ENCODE assay signal across 32 cellular contexts in genomic region chr19:6465663-6466062, GRCh38. TPM values are rescaled to one million over a fixed set of nuclear protein-coding genes. Genes with fewer than 3 reads are reported as not detected.
DNase-seq lines count a peak whose midpoint lies in the region; ATAC-seq, FAIRE-seq and TF ChIP-seq lines count a peak whose summit lies in the region.
"Had no signal": no experiment of that assay in that cellular context is flagged by ENCODE, and none has a peak within 500 bp of the region (broad histone marks: within the 10 kb centered on the region; RNA-seq: fewer than 3 reads in every experiment).

No MANE protein-coding gene starts in this region.

- 94% methylated on average over 8 of the region's 8 CpGs; no CpG with 5 or more reads in 1 of the 2 experiments for WGBS in H1 (ENCODE audit: extremely low coverage in 1 of 2, insufficient coverage in 1 of 2, insufficient read length in 1 of 2, insufficient replicate concordance in 2 of 2, low coverage in 1 of 2, low lambda C conversion rate in 2 of 2, missing lambda C conversion rate in 1 of 2), 2 experiments
- WGBS in mesenchymal stem cell, result 91% methylated on average over 8 of the region's 8 CpGs

- H3K4me1 ChIP-seq in CD4-positive, CD25-positive, alpha-beta regulatory T cell (ENCODE audit: control insufficient read depth, insufficient read depth, low read length, poor library complexity, severe bottlenecking), result peaks cover 15% of the 10 kb centered on the region
- H3K4me1 ChIP-seq in HUES48 (ENCODE audit: control insufficient read depth, insufficient read depth, low read length) (0 out of 2 replicates have a peak, but pooled peaks cover 7% of the 10 kb centered on the region), H1 (replicated peaks in 1 of 4; ENCODE audit: control insufficient read depth in 3 of 4, insufficient read depth in 4 of 4, low read length in 3 of 4) (peaks cover 0 to 8% (median 4%) of the 10 kb centered on the region in 4 experiments; a peak in 4 of 7 replicates), neural progenitor cell (peaks cover 5% of the 10 kb centered on the region), mesenchymal stem cell (ENCODE audit: control insufficient read depth, insufficient read depth, low read depth, low read length) (peaks cover 17% of the 10 kb centered on the region)
- H3K4me1 ChIP-seq: BE2C had no signal

- TF ChIP-seq RAD21 in H1 (IDR thresholded peaks at IDR 0.05 in 1 of 2, conservative IDR thresholded peaks at IDR 0.05 in 1 of 2; ENCODE audit: low read depth in 2 of 2, low read length in 2 of 2), result no peak

- H3K23me2 ChIP-seq in H1 (ENCODE audit: low read depth, low read length), result peaks cover 8% of the 10 kb centered on the region; the same call in 1 of the 2 replicates

- H4K20me1 ChIP-seq in H1 (replicated peaks in 1 of 2; ENCODE audit: control insufficient read depth in 1 of 2, insufficient read depth in 2 of 2, low read length in 2 of 2) (peaks cover 0 to 14% of the 10 kb centered on the region in 2 experiments), neural progenitor cell (ENCODE audit: low read depth) (no peaks in the 10 kb centered on the region)

- H3K27ac ChIP-seq in CD4-positive, CD25-positive, alpha-beta regulatory T cell (ENCODE audit: insufficient read depth, low read length, poor library complexity, severe bottlenecking), result peak overlapping the region; percentile 47
- H3K27ac ChIP-seq in HUES48 (ENCODE audit: low read depth, low read length) (no peak overlapping the region), H1 (ENCODE audit: low read depth, low read length) (no peak overlapping the region), neural progenitor cell (no peak overlapping the region), mesenchymal stem cell (ENCODE audit: low read length, poor library complexity, severe bottlenecking) (no peak overlapping the region)
- H3K27ac ChIP-seq: GM23248, neutrophil, thyroid gland had no signal

- no peak for ATAC-seq in CD4-positive, CD25-positive, alpha-beta regulatory T cell (ENCODE audit: low read depth in 2 of 2)
- ATAC-seq in effector memory CD8-positive, alpha-beta T cell (replicated peaks), result no peak
- no peak for ATAC-seq in GM21786 (IDR thresholded peaks at IDR 0.05; ENCODE audit: unreplicated experiment)
- ATAC-seq: Panc1 had no signal

- no peak overlapping the region for H2BK20ac ChIP-seq in H1 (ENCODE audit: low read length)

- H3K27ac Mint-ChIP-seq in CD4-positive, CD25-positive, alpha-beta regulatory T cell, result peak overlapping the region in 1 of 3 donors; percentile 78
- H3K27ac Mint-ChIP-seq in neural progenitor cell, result peak overlapping the region; percentile 12
- H3K27ac Mint-ChIP-seq in effector memory CD8-positive, alpha-beta T cell, result peak overlapping the region in 1 of 2 donors; percentile 46
- H3K27ac Mint-ChIP-seq: activated T-helper 1 cell treated with anti-CD3 and anti-CD28 coated beads, Interleukin-12 subunit alpha, Interleukin-12 subunit beta, Interleukin-2, Interleukin-4 antibody, amounts not matched to agents 30 ng/mL and 10 ng/mL and 1 ng/mL, durations not matched to agents 14 hours and 24 hours and 36 hours had no signal

- H3K9me3 ChIP-seq in CD4-positive, CD25-positive, alpha-beta regulatory T cell (ENCODE audit: control insufficient read depth in 2 of 2, low read length in 2 of 2), result no peaks in the 10 kb centered on the region
- H3K9me3 ChIP-seq in HUES48 (ENCODE audit: control insufficient read depth, insufficient read depth, low read length), result no peaks in the 10 kb centered on the region
- no peaks in the 10 kb centered on the region for H3K9me3 ChIP-seq in H1 (ENCODE audit: insufficient read depth in 2 of 2, low read depth in 1 of 2, low read length in 1 of 2)
- H3K9me3 ChIP-seq in neural progenitor cell (ENCODE audit: low read depth), result no peaks in the 10 kb centered on the region
- H3K9me3 ChIP-seq in mesenchymal stem cell (ENCODE audit: control insufficient read depth, low read length), result no peaks in the 10 kb centered on the region
- H3K9me3 ChIP-seq: BE2C, neutrophil, stomach, thyroid gland had no signal

- FAIRE-seq in H1 (lab: Jason Lieb, UNC), result no peak

- H2BK5ac ChIP-seq in H1 (ENCODE audit: low read depth, low read length) (no peak overlapping the region), mesenchymal stem cell (ENCODE audit: low read depth, low read length, poor library complexity, severe bottlenecking) (no peak overlapping the region)

- H3K9me3 Mint-ChIP-seq in CD4-positive, CD25-positive, alpha-beta regulatory T cell, result no peaks in the 10 kb centered on the region
- peaks cover 4% of the 10 kb centered on the region for H3K9me3 Mint-ChIP-seq in neural progenitor cell
- no peaks in the 10 kb centered on the region for H3K9me3 Mint-ChIP-seq in effector memory CD8-positive, alpha-beta T cell
- H3K9me3 Mint-ChIP-seq: activated naive CD4-positive, alpha-beta T cell treated with anti-CD3 and anti-CD28 coated beads, Interleukin-2, amount 10 ng/mL, durations not matched to agents 7 days and 5 days; activated T-helper 1 cell treated with anti-CD3 and anti-CD28 coated beads, Interleukin-12 subunit alpha, Interleukin-12 subunit beta, Interleukin-2, Interleukin-4 antibody, amounts not matched to agents 30 ng/mL and 10 ng/mL and 1 ng/mL, durations not matched to agents 14 hours and 24 hours and 36 hours had no signal

- TF ChIP-seq EP300 in H1 (IDR thresholded peaks at IDR 0.05; ENCODE audit: borderline replicate concordance in 1 of 2, low read depth in 2 of 2, low read length in 2 of 2), result no peak

- H3K27me3 Mint-ChIP-seq in CD4-positive, CD25-positive, alpha-beta regulatory T cell, result no peaks in the 10 kb centered on the region
- H3K27me3 Mint-ChIP-seq in neural progenitor cell (ENCODE audit: insufficient read depth, low read depth), result peaks cover 52% of the 10 kb centered on the region
- peaks cover 0 to 7% of the 10 kb centered on the region in 2 donors for H3K27me3 Mint-ChIP-seq in effector memory CD8-positive, alpha-beta T cell

- H4K91ac ChIP-seq in H1 (replicated peaks; ENCODE audit: insufficient read length, low read length) (no peak overlapping the region), mesenchymal stem cell (ENCODE audit: low read length) (no peak overlapping the region)

- CTCF ChIA-PET in H1 (lab: Charles Lee; ENCODE audit: partially characterized antibody), result interaction anchor here (2.2 kb wide), 1 partner anchor 15 kb away, joined by 7 read pairs; the partner anchor contains the start of gene DENND1C

- no peak overlapping the region for H3K56ac ChIP-seq in H1 (replicated peaks; ENCODE audit: insufficient read length, low read depth, low read length)

- no peaks in the 10 kb centered on the region for H3K27me3 ChIP-seq in CD4-positive, CD25-positive, alpha-beta regulatory T cell (ENCODE audit: control insufficient read depth, insufficient read depth, low read length)
- H3K27me3 ChIP-seq in HUES48 (ENCODE audit: control insufficient read depth, insufficient read depth, low read length) (peaks cover 4% of the 10 kb centered on the region; the same call in 1 of the 2 replicates), H1 (replicated peaks in 1 of 4; ENCODE audit: control insufficient read depth in 3 of 4, extremely low read depth in 1 of 4, insufficient read depth in 3 of 4, low read length in 3 of 4) (no peaks in the 10 kb centered on the region; a peak in 1 of 7 replicates), neural progenitor cell (peaks cover 44% of the 10 kb centered on the region), mesenchymal stem cell (ENCODE audit: control insufficient read depth in 1 of 2, insufficient read depth in 1 of 2, low read length in 2 of 2) (peaks cover 4 to 60% of the 10 kb centered on the region in 2 experiments)
- H3K27me3 ChIP-seq: thyroid gland had no signal

- H3K4me2 ChIP-seq in H1 (ENCODE audit: insufficient read depth in 1 of 2, low read depth in 2 of 2, low read length in 2 of 2), result peak overlapping the region; percentile 52 to 72; a peak in 3 of 4 replicates
- no peak overlapping the region for H3K4me2 ChIP-seq in neural progenitor cell
- no peak overlapping the region for H3K4me2 ChIP-seq in mesenchymal stem cell (ENCODE audit: low read length, poor library complexity, severe bottlenecking)

- peak overlapping the region in 1 of 4 donors; percentile 28 for H3K4me3 Mint-ChIP-seq in CD4-positive, CD25-positive, alpha-beta regulatory T cell
- peak overlapping the region; percentile 27 for H3K4me3 Mint-ChIP-seq in neural progenitor cell
- H3K4me3 Mint-ChIP-seq in effector memory CD8-positive, alpha-beta T cell, result no peak overlapping the region
- H3K4me3 Mint-ChIP-seq: activated naive CD4-positive, alpha-beta T cell treated with anti-CD3 and anti-CD28 coated beads, Interleukin-2, amount 10 ng/mL, durations not matched to agents 7 days and 5 days; activated T-helper 1 cell treated with anti-CD3 and anti-CD28 coated beads, Interleukin-12 subunit alpha, Interleukin-12 subunit beta, Interleukin-2, Interleukin-4 antibody, amounts not matched to agents 30 ng/mL and 10 ng/mL and 1 ng/mL, durations not matched to agents 14 hours and 24 hours and 36 hours had no signal

- no peak overlapping the region for H2BK15ac ChIP-seq in H1 (ENCODE audit: low read length)
- no peak overlapping the region for H2BK15ac ChIP-seq in mesenchymal stem cell (ENCODE audit: low read depth, poor library complexity, severe bottlenecking)

- H3K18ac ChIP-seq in H1 (ENCODE audit: extremely low read depth, low read length), result no peak overlapping the region
- no peak overlapping the region for H3K18ac ChIP-seq in mesenchymal stem cell (ENCODE audit: low read depth in 1 of 2, low read length in 2 of 2)

- H2BK12ac ChIP-seq in H1 (ENCODE audit: low read depth, low read length) (no peak overlapping the region), mesenchymal stem cell (ENCODE audit: low read length in 2 of 2) (no peak overlapping the region)

- H3K79me2 ChIP-seq in H1 (ENCODE audit: control insufficient read depth in 1 of 2, insufficient read depth in 2 of 2, low read length in 2 of 2) (peaks cover 0 to 9% of the 10 kb centered on the region in 2 experiments; a peak in 2 of 4 replicates), neural progenitor cell (ENCODE audit: low read depth) (no peaks in the 10 kb centered on the region)

- no peak overlapping the region; the same call in 1 of the 2 replicates for H4K8ac ChIP-seq in H1 (ENCODE audit: extremely low read depth, insufficient read depth, low read length)
- no peak overlapping the region for H4K8ac ChIP-seq in mesenchymal stem cell (ENCODE audit: low read length)

- no peak for TF ChIP-seq POLR2A in H1 (IDR thresholded peaks at IDR 0.05; ENCODE audit: control extremely low read depth in 1 of 2, low read depth in 2 of 2, low read length in 2 of 2)

- H3K79me1 ChIP-seq in H1 (ENCODE audit: low read depth, low read length) (no peaks in the 10 kb centered on the region; the same call in 1 of the 2 replicates), mesenchymal stem cell (replicated peaks; ENCODE audit: low read length, poor library complexity, severe bottlenecking) (no peaks in the 10 kb centered on the region)

- peaks cover 24% of the 10 kb centered on the region for H3K36me3 ChIP-seq in CD4-positive, CD25-positive, alpha-beta regulatory T cell (ENCODE audit: control insufficient read depth, insufficient read depth, low read length)
- peaks cover 15% of the 10 kb centered on the region for H3K36me3 ChIP-seq in HUES48 (ENCODE audit: control insufficient read depth, insufficient read depth, low read length)
- H3K36me3 ChIP-seq in H1 (ENCODE audit: control insufficient read depth in 2 of 4, insufficient read depth in 4 of 4, low read length in 3 of 4), result peaks cover 0 to 8% (median 3%) of the 10 kb centered on the region in 4 experiments; a peak in 2 of 8 replicates
- H3K36me3 ChIP-seq in neural progenitor cell, result no peaks in the 10 kb centered on the region
- H3K36me3 ChIP-seq in mesenchymal stem cell (ENCODE audit: control insufficient read depth in 1 of 2, insufficient read depth in 2 of 2, low read depth in 1 of 2, low read length in 2 of 2), result peaks cover 0 to 19% of the 10 kb centered on the region in 2 experiments
- H3K36me3 ChIP-seq: BE2C had no signal

- DNase-seq in CD4-positive, CD25-positive, alpha-beta regulatory T cell, result no peak
- no peak for DNase-seq in H1 (ENCODE audit: low read depth in 1 of 2, low spot score in 2 of 2)
- DNase-seq in neural progenitor cell (ENCODE audit: low spot score), result no peak
- no peak for DNase-seq in effector memory CD8-positive, alpha-beta T cell
- DNase-seq in mesenchymal stem cell, result no peak
- DNase-seq in DMS53 (lab: John Stamatoyannopoulos, UW), result no peak
- DNase-seq: activated CD4-positive, alpha-beta T cell treated with anti-CD3 and anti-CD28 coated beads, Interleukin-2, amount 50 U/mL, for 4 hours; activated naive CD4-positive, alpha-beta T cell treated with anti-CD3 and anti-CD28 coated beads, Interleukin-2, amount 10 ng/mL, durations not matched to agents 7 days and 5 days; amygdala; BE2C; DMS79 treated with DMSO at 0.1 percent for 48 hours; effector CD8-positive, alpha-beta T cell; erythroblast; GF-D8; KBM-7; NCI-H1105; NCI-H187 treated with DMSO at 0.1 percent for 48 hours; NCI-H526; NK-92 treated with Interleukin-12 subunit alpha and Interleukin-12 subunit beta, amount 100 ng/mL, for 24 hours; SHP77 had no signal

- H3K9ac ChIP-seq in HUES48 (ENCODE audit: low read depth, low read length) (no peak overlapping the region), H1 (replicated peaks in 1 of 4; ENCODE audit: extremely low read depth in 1 of 4, low read depth in 3 of 4, low read length in 3 of 4) (no peak overlapping the region), neural progenitor cell (no peak overlapping the region), mesenchymal stem cell (ENCODE audit: low read length) (no peak overlapping the region)
- H3K9ac ChIP-seq: GM23248 had no signal

- no peak overlapping the region for H3K4ac ChIP-seq in H1 (replicated peaks; ENCODE audit: insufficient read length, low read depth, low read length)
- no peak overlapping the region for H3K4ac ChIP-seq in mesenchymal stem cell (ENCODE audit: low read depth in 1 of 2, low read length in 2 of 2)

- H3F3A ChIP-seq in neural progenitor cell (ENCODE audit: low read depth), result peaks cover 9% of the 10 kb centered on the region

- H2AFZ ChIP-seq in H1 (ENCODE audit: low read length) (no peak overlapping the region), neural progenitor cell (replicated peaks) (no peak overlapping the region), mesenchymal stem cell (ENCODE audit: low read depth, low read length) (no peak overlapping the region)
- H2AFZ ChIP-seq: GM23248 had no signal

- TF ChIP-seq CTCF in H1 (IDR thresholded peaks at IDR 0.05; ENCODE audit: control extremely low read depth in 1 of 3, insufficient read depth in 1 of 3, low read depth in 1 of 3, low read length in 3 of 3) (no peak), neural progenitor cell (IDR thresholded peaks at IDR 0.05) (no peak)

- no peak overlapping the region for H2BK120ac ChIP-seq in H1 (replicated peaks; ENCODE audit: low read depth, low read length)
- no peak overlapping the region for H2BK120ac ChIP-seq in mesenchymal stem cell (ENCODE audit: low read depth, low read length)

- POLR2A ChIA-PET in H1 (lab: Charles Lee; ENCODE audit: partially characterized antibody), result interaction anchor here (1.2 to 1.6 kb wide), 3 partner anchors 10 to 44 kb away, joined by 5 to 9 read pairs (median 6); no protein-coding TSS in a partner anchor

- H4K5ac ChIP-seq in H1 (ENCODE audit: insufficient read length, low read depth, low read length), result no peak overlapping the region

- H3K23ac ChIP-seq in H1 (ENCODE audit: insufficient read length), result no peak overlapping the region
- no peak overlapping the region for H3K23ac ChIP-seq in mesenchymal stem cell (ENCODE audit: low read length in 2 of 2)

- H3K36me3 Mint-ChIP-seq in CD4-positive, CD25-positive, alpha-beta regulatory T cell, result peaks cover 21% of the 10 kb centered on the region
- no peaks in the 10 kb centered on the region for H3K36me3 Mint-ChIP-seq in neural progenitor cell
- H3K36me3 Mint-ChIP-seq in effector memory CD8-positive, alpha-beta T cell (ENCODE audit: insufficient read depth), result peaks cover 45% of the 10 kb centered on the region

- H3K4me1 Mint-ChIP-seq in CD4-positive, CD25-positive, alpha-beta regulatory T cell, result peaks cover 0 to 28% (median 10%) of the 10 kb centered on the region in 4 donors
- peaks cover 9% of the 10 kb centered on the region for H3K4me1 Mint-ChIP-seq in neural progenitor cell
- peaks cover 4 to 10% of the 10 kb centered on the region in 2 donors for H3K4me1 Mint-ChIP-seq in effector memory CD8-positive, alpha-beta T cell (ENCODE audit: low read depth in 2 of 2)

- no peak overlapping the region for H3K4me3 ChIP-seq in CD4-positive, CD25-positive, alpha-beta regulatory T cell (ENCODE audit: low read depth, low read length)
- 0 out of 2 replicates have a peak overlapping the region, but pooled peaks have one; percentile 79 for H3K4me3 ChIP-seq in HUES48 (ENCODE audit: low read depth, low read length)
- peak overlapping the region in 1 of 4 experiments; percentile 93; a peak in 2 of 8 replicates for H3K4me3 ChIP-seq in H1 (ENCODE audit: extremely low read depth in 1 of 4, insufficient read depth in 2 of 4, low read depth in 3 of 4, low read length in 4 of 4)
- no peak overlapping the region for H3K4me3 ChIP-seq in neural progenitor cell
- H3K4me3 ChIP-seq in mesenchymal stem cell (ENCODE audit: insufficient read depth in 1 of 2, low read depth in 1 of 2, low read length in 2 of 2), result no peak overlapping the region
- H3K4me3 ChIP-seq: GM23248 had no signal

- H2AK5ac ChIP-seq in H1 (ENCODE audit: low read depth, low read length) (0 out of 2 replicates have a peak overlapping the region, but pooled peaks have one; percentile 24), mesenchymal stem cell (ENCODE audit: low read length, severe bottlenecking) (no peak overlapping the region)

- no peak overlapping the region for H3K14ac ChIP-seq in H1 (ENCODE audit: insufficient read length)
- H3K14ac ChIP-seq in mesenchymal stem cell (ENCODE audit: low read length in 2 of 2), result no peak overlapping the region

RNA-seq across cellular contexts. Expression of gene CRB3, which starts 1.6 kb away (rescaled TPM):
- 1.6 TPM for total RNA-seq in CD4-positive, CD25-positive, alpha-beta regulatory T cell
- polyA plus RNA-seq in CD4-positive, CD25-positive, alpha-beta regulatory T cell, result 1 to 10 TPM; 2.6 to 5.8 (median 3.7) TPM
- 21.1 and 24.6 TPM in 2 replicates for total RNA-seq in H1 (2021; fragmentation: NEBNext Ultra II Directional; extraction: Animal tissue kit (Norgen Biotek cat#: 25700))
- 24.6 and 33.7 TPM in 2 replicates for polyA plus RNA-seq in H1 (2011; rRNA removed)
- 19.3 TPM for polyA plus RNA-seq in H1 (2011; cell fraction: cytosol; rRNA removed)
- polyA plus RNA-seq in H1 (2011; cell fraction: nucleus; rRNA removed), result 16.0 TPM
- 12.4 to 17.6 TPM (median 16.4 TPM) in 4 replicates for polyA plus RNA-seq in H1 (2012, experiment 1 of 2)
- polyA plus RNA-seq in H1 (2012, experiment 2 of 2), result 18.0 TPM
- polyA plus RNA-seq in H1 (2013, experiment 1 of 2), result 17.0 TPM
- 19.9 TPM for polyA plus RNA-seq in H1 (2013, experiment 2 of 2)
- polyA minus RNA-seq in H1 (2011; rRNA and poly(A)+ RNA removed), result 6.2 and 6.6 TPM in 2 replicates
- polyA minus RNA-seq in H1 (2011; cell fraction: cytosol; rRNA and poly(A)+ RNA removed), result 14.1 TPM
- 9.0 TPM for polyA minus RNA-seq in H1 (2011; cell fraction: nucleus; rRNA and poly(A)+ RNA removed)
- 1.2 and 1.3 TPM in 2 replicates for total RNA-seq in neural progenitor cell (ENCODE audit: low replicate concordance)
- not detected for polyA plus RNA-seq in mesenchymal stem cell (2013, experiment 1 of 2)
- polyA plus RNA-seq in mesenchymal stem cell (2013, experiment 2 of 2), result not detected
- total RNA-seq: GM23248 had no signal
- polyA plus RNA-seq: GM23248 had no signal

RNA-seq across cellular contexts. Expression of gene SLC25A23, which starts 6.1 kb away (rescaled TPM):
- total RNA-seq in CD4-positive, CD25-positive, alpha-beta regulatory T cell, result 10.9 TPM
- 10 to 100 TPM in 2 of 4 donors, 1 to 10 TPM in 2; 6.6 to 14.7 (median 11.1) TPM for polyA plus RNA-seq in CD4-positive, CD25-positive, alpha-beta regulatory T cell
- 48.1 and 54.0 TPM in 2 replicates for total RNA-seq in H1 (2021; fragmentation: NEBNext Ultra II Directional; extraction: Animal tissue kit (Norgen Biotek cat#: 25700))
- polyA plus RNA-seq in H1 (2011; rRNA removed), result 18.0 and 31.5 TPM in 2 replicates
- polyA plus RNA-seq in H1 (2011; cell fraction: cytosol; rRNA removed), result 18.1 TPM
- 23.6 TPM for polyA plus RNA-seq in H1 (2011; cell fraction: nucleus; rRNA removed)
- polyA plus RNA-seq in H1 (2012, experiment 1 of 2), result 45.9 to 52.0 TPM (median 51.1 TPM) in 4 replicates
- polyA plus RNA-seq in H1 (2012, experiment 2 of 2), result 52.2 TPM
- 55.6 TPM for polyA plus RNA-seq in H1 (2013, experiment 1 of 2)
- 57.5 TPM for polyA plus RNA-seq in H1 (2013, experiment 2 of 2)
- 11.9 and 19.4 TPM in 2 replicates for polyA minus RNA-seq in H1 (2011; rRNA and poly(A)+ RNA removed)
- polyA minus RNA-seq in H1 (2011; cell fraction: cytosol; rRNA and poly(A)+ RNA removed), result 33.5 TPM
- 17.9 TPM for polyA minus RNA-seq in H1 (2011; cell fraction: nucleus; rRNA and poly(A)+ RNA removed)
- total RNA-seq in neural progenitor cell (ENCODE audit: low replicate concordance), result 16.0 and 57.2 TPM in 2 replicates
- polyA plus RNA-seq in mesenchymal stem cell (2013, experiment 1 of 2), result 60.2 TPM
- 59.0 TPM for polyA plus RNA-seq in mesenchymal stem cell (2013, experiment 2 of 2)

RNA-seq across cellular contexts. Expression of gene DENND1C, which starts 15.9 kb away (rescaled TPM):
- 125 TPM for total RNA-seq in CD4-positive, CD25-positive, alpha-beta regulatory T cell
- 10 to 100 TPM; 36.9 to 42.4 (median 41.4) TPM for polyA plus RNA-seq in CD4-positive, CD25-positive, alpha-beta regulatory T cell
- 3.7 and 4.0 TPM in 2 replicates for total RNA-seq in H1 (2021; fragmentation: NEBNext Ultra II Directional; extraction: Animal tissue kit (Norgen Biotek cat#: 25700))
- polyA plus RNA-seq in H1 (2011; rRNA removed), result 3.6 and 3.9 TPM in 2 replicates
- 2.6 TPM for polyA plus RNA-seq in H1 (2011; cell fraction: cytosol; rRNA removed)
- 3.6 TPM for polyA plus RNA-seq in H1 (2011; cell fraction: nucleus; rRNA removed)
- polyA plus RNA-seq in H1 (2012, experiment 1 of 2), result 19.7 to 29.2 TPM (median 22.4 TPM) in 4 replicates
- polyA plus RNA-seq in H1 (2012, experiment 2 of 2), result 15.8 TPM
- polyA plus RNA-seq in H1 (2013, experiment 1 of 2), result 5.4 TPM
- polyA plus RNA-seq in H1 (2013, experiment 2 of 2), result 5.5 TPM
- 0.91 and 1.1 TPM in 2 replicates for polyA minus RNA-seq in H1 (2011; rRNA and poly(A)+ RNA removed)
- 1.8 TPM for polyA minus RNA-seq in H1 (2011; cell fraction: cytosol; rRNA and poly(A)+ RNA removed)
- polyA minus RNA-seq in H1 (2011; cell fraction: nucleus; rRNA and poly(A)+ RNA removed), result 1.6 TPM
- 0.19 TPM in 1 of 2 replicates, not detected in the other for total RNA-seq in neural progenitor cell (ENCODE audit: low replicate concordance)
- 0.03 TPM for polyA plus RNA-seq in mesenchymal stem cell (2013, experiment 1 of 2)
- polyA plus RNA-seq in mesenchymal stem cell (2013, experiment 2 of 2), result 0.04 TPM
- total RNA-seq: fibroblast of villous mesenchyme, GM23248, HT-29, MCF 10A had no signal
- polyA plus RNA-seq: GM23248 had no signal

RNA-seq across cellular contexts. Expression of gene SLC25A41, which starts 32.1 kb away (rescaled TPM):
- total RNA-seq in CD4-positive, CD25-positive, alpha-beta regulatory T cell, result 0.42 TPM
- polyA plus RNA-seq in CD4-positive, CD25-positive, alpha-beta regulatory T cell, result under 1 TPM in 1 of 4 donors, not detected in 3; 0.24 TPM
- 0.77 TPM in 1 of 2 replicates, not detected in the other for total RNA-seq in H1 (2021; fragmentation: NEBNext Ultra II Directional; extraction: Animal tissue kit (Norgen Biotek cat#: 25700))
- 0.50 and 0.72 TPM in 2 replicates for polyA plus RNA-seq in H1 (2011; rRNA removed)
- polyA plus RNA-seq in H1 (2011; cell fraction: cytosol; rRNA removed), result 0.97 TPM
- 2.2 TPM for polyA plus RNA-seq in H1 (2011; cell fraction: nucleus; rRNA removed)
- 0.55 to 1.2 TPM (median 0.88 TPM) in 4 replicates for polyA plus RNA-seq in H1 (2012, experiment 1 of 2)
- polyA plus RNA-seq in H1 (2012, experiment 2 of 2), result 0.83 TPM
- polyA plus RNA-seq in H1 (2013, experiment 1 of 2), result 0.22 TPM
- polyA plus RNA-seq in H1 (2013, experiment 2 of 2), result 0.22 TPM
- 0.38 TPM in 1 of 2 replicates, not detected in the other for polyA minus RNA-seq in H1 (2011; rRNA and poly(A)+ RNA removed)
- not detected for polyA minus RNA-seq in H1 (2011; cell fraction: cytosol; rRNA and poly(A)+ RNA removed)
- not detected for polyA minus RNA-seq in H1 (2011; cell fraction: nucleus; rRNA and poly(A)+ RNA removed)
- total RNA-seq in neural progenitor cell (ENCODE audit: low replicate concordance), result 0.46 TPM in 1 of 2 replicates, not detected in the other
- 0.04 TPM for polyA plus RNA-seq in mesenchymal stem cell (2013, experiment 1 of 2)
- polyA plus RNA-seq in mesenchymal stem cell (2013, experiment 2 of 2), result 0.11 TPM
- total RNA-seq: fibroblast of villous mesenchyme, GM23248, kidney epithelial cell, MCF 10A had no signal
- polyA plus RNA-seq: GM23248 had no signal

RNA-seq across cellular contexts. Expression of gene TUBB4A, which starts 36.4 kb away (rescaled TPM):
- 1.3 TPM for total RNA-seq in CD4-positive, CD25-positive, alpha-beta regulatory T cell
- polyA plus RNA-seq in CD4-positive, CD25-positive, alpha-beta regulatory T cell, result 1 to 10 TPM in 1 of 4 donors, under 1 TPM in 1, not detected in 2; 0.36 to 1.0 TPM
- total RNA-seq in H1 (2021; fragmentation: NEBNext Ultra II Directional; extraction: Animal tissue kit (Norgen Biotek cat#: 25700)), result 21.2 and 30.4 TPM in 2 replicates
- polyA plus RNA-seq in H1 (2011; rRNA removed), result 16.8 and 29.9 TPM in 2 replicates
- polyA plus RNA-seq in H1 (2011; cell fraction: cytosol; rRNA removed), result 10.4 TPM
- polyA plus RNA-seq in H1 (2011; cell fraction: nucleus; rRNA removed), result 13.4 TPM
- 29.0 to 42.9 TPM (median 38.1 TPM) in 4 replicates for polyA plus RNA-seq in H1 (2012, experiment 1 of 2)
- polyA plus RNA-seq in H1 (2012, experiment 2 of 2), result 36.9 TPM
- 33.7 TPM for polyA plus RNA-seq in H1 (2013, experiment 1 of 2)
- polyA plus RNA-seq in H1 (2013, experiment 2 of 2), result 32.7 TPM
- 8.9 and 21.0 TPM in 2 replicates for polyA minus RNA-seq in H1 (2011; rRNA and poly(A)+ RNA removed)
- polyA minus RNA-seq in H1 (2011; cell fraction: cytosol; rRNA and poly(A)+ RNA removed), result 63.5 TPM
- polyA minus RNA-seq in H1 (2011; cell fraction: nucleus; rRNA and poly(A)+ RNA removed), result 20.5 TPM
- total RNA-seq in neural progenitor cell (ENCODE audit: low replicate concordance), result 2.4 and 7.3 TPM in 2 replicates
- polyA plus RNA-seq in mesenchymal stem cell (2013, experiment 1 of 2), result not detected
- 0.01 TPM for polyA plus RNA-seq in mesenchymal stem cell (2013, experiment 2 of 2)
- total RNA-seq: fibroblast of villous mesenchyme, GM23248, HT-29, MCF 10A had no signal
- polyA plus RNA-seq: GM23248 had no signal

Comparison
In these comparisons a context has a peak if more than half of its experiments do, and no peak if none do; other contexts are left out.
1. H3K4me2 ChIP-seq: peak in H1 (2 of 2); none in neural progenitor cell (single experiment) and mesenchymal stem cell (single experiment).
2. RNA of gene DENND1C, which starts 15.9 kb away (total RNA-seq): 125 TPM in CD4-positive, CD25-positive, alpha-beta regulatory T cell (single experiment); 3.7 to 4.0 TPM in H1 and 0.19 TPM in neural progenitor cell; every median in the first group is over 10 times any median in the second.